In the genomic region with DNA sequence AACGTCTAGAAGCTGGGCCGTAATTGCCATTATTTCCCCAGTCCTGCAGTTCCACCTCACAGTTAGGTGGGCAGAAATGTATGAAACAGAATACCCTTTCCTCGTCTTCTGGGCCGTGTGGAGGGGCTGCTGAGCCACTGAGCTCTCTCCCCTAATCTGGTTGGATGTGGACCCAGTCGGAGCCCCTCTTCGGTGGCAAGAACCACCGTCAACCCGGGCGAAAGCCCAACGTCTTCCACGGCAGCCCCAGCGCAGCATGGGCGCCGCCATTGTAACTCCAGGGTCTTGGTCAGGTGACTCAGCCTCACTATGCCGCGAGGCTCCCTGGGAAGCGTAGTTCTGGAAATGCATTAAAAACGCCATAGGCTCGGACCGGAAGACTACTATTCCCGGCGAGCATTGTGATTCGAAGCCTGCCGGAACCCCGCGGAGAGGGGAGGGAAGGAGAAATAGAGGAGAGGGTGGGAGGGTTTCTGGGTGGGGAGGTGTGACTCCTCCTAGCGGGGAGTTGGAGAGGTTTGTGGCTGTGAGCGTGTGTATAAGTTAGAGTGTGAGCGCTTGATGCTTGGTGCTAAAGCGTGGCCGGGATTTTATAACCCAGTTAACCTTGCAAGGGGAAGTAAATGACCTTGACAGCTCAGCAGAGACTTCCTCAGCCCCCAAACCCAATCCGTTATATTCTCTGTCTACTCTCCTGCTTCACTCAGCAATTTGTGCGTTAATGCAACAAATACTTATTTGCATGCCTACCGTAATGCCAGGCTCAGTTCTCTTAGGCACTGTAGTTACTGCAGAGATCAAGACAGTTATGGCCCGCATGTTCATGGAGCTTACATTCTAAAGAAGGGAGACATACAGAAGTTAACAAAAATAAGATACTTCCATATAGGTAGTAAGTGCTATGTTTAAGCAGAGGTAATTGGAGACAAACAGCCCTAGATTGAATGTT, we compare ENCODE assay signal across 7 cellular contexts. TPM values are rescaled to one million over a fixed set of nuclear protein-coding genes. Genes with fewer than 3 reads are reported as not detected.
A peak's percentile ranks its signal among the peaks of the same experiment; 100 is the strongest.
DNase-seq lines count a peak whose midpoint lies in the region; ATAC-seq and TF ChIP-seq lines count a peak whose summit lies in the region.

A gene with protein sequence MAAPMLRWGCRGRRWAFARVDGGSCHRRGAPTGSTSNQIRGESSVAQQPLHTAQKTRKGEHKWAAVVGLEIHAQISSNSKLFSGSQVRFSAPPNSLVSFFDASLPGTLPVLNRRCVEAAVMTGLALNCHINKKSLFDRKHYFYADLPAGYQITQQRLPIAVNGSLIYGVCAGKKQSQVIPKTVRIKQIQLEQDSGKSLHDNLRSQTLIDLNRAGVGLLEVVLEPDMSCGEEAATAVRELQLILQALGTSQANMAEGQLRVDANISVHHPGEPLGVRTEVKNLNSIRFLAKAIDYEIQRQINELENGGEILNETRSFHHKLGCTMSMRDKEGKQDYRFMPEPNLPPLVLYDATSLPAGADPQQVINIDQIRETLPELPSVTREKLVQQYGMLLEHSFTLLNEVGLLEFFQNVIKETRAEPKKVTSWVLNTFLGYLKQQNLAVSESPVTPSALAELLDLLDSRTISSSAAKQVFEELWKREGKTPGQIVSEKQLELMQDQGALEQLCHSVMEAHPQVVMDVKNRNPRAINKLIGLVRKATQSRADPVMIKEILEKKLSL (minus strand): TSS at position 295 of the 949 bp plus-strand sequence. CDS start 25 bp downstream, at position 270.

- no peaks in the 10 kb centered on the region for H3K9me3 ChIP-seq in hepatocyte (ENCODE audit: low read depth)

- H2AFZ ChIP-seq in hepatocyte, result peak within 1 kb of the TSS; percentile 75

- peak within 1 kb of the TSS; percentile 93 for H3K4me2 ChIP-seq in hepatocyte

- H3K36me3 ChIP-seq in hepatocyte (replicated peaks; ENCODE audit: insufficient read depth, low read depth), result no peaks in the 10 kb centered on the region

- WGBS in hepatocyte (ENCODE audit: low lambda C conversion rate, missing lambda C conversion rate), result 8% methylated on average over 34 of the region's 35 CpGs

- H3K4me3 ChIP-seq in astrocyte of the cerebellum (ENCODE audit: low read depth, low read length), result peak within 1 kb of the TSS; percentile 96
- peak within 1 kb of the TSS; percentile 62 for H3K4me3 ChIP-seq in hepatocyte

- TF ChIP-seq CTCF in astrocyte of the cerebellum (IDR thresholded peaks at IDR 0.05; ENCODE audit: low read depth, low read length, missing control alignments) (peak; percentile 59), hepatocyte (IDR thresholded peaks at IDR 0.05; ENCODE audit: poor library complexity) (peak; percentile 59)

- H3K9me2 ChIP-seq in hepatocyte (replicated peaks; ENCODE audit: insufficient read depth), result no peaks in the 10 kb centered on the region

- H3K79me2 ChIP-seq in hepatocyte, result peaks cover 10% of the 10 kb centered on the region

- ATAC-seq in GM18508 (IDR thresholded peaks at IDR 0.05; ENCODE audit: insufficient read depth, unreplicated experiment) (peak; percentile 98), HG03025 (IDR thresholded peaks at IDR 0.05; ENCODE audit: low FRiP score, unreplicated experiment) (peak; percentile 99)

- no peaks in the 10 kb centered on the region for H4K20me1 ChIP-seq in hepatocyte (ENCODE audit: insufficient read depth, poor library complexity, severe bottlenecking)

- peak within 1 kb of the TSS; percentile 34 for H3K27ac ChIP-seq in hepatocyte

- in situ Hi-C loops in astrocyte of the cerebellum (cut with HindIII; ENCODE audit: low sequenced_read_pairs), result no loop called here

- H3K27me3 ChIP-seq in hepatocyte, result peaks cover 3% of the 10 kb centered on the region

- peaks cover 7% of the 10 kb centered on the region for H3K4me1 ChIP-seq in hepatocyte (ENCODE audit: insufficient read depth)

- DNase-seq in NCI-H2029 treated with DMSO at 0.1 percent for 48 hours (lab: John Stamatoyannopoulos, UW), result peak; percentile 89
- peak; percentile 83 for DNase-seq in T-helper 9 cell
- DNase-seq in astrocyte of the cerebellum (ENCODE audit: low read depth), result peak; percentile 97
- peak; percentile 97 for DNase-seq in hepatocyte (ENCODE audit: low spot score)
- peak; percentile 96 for DNase-seq in renal cortical epithelial cell (ENCODE audit: low read depth)

RNA-seq across cellular contexts. Expression of the gene that starts here (rescaled TPM):
- total RNA-seq in hepatocyte (19.4 and 26.9 TPM in 2 replicates), renal cortical epithelial cell (27.1 and 30.3 TPM in 2 replicates)
- 20.1 and 23.5 TPM in 2 replicates for polyA plus RNA-seq in hepatocyte

Comparison
In these comparisons a context has a peak if more than half of its experiments do, and no peak if none do; other contexts are left out.
1. Peak in every context shown above with its lines: DNase-seq, ATAC-seq, H3K4me3 ChIP-seq and H3K27ac ChIP-seq.